ENCODE assay signal across 34 cellular contexts in the genomic region with DNA sequence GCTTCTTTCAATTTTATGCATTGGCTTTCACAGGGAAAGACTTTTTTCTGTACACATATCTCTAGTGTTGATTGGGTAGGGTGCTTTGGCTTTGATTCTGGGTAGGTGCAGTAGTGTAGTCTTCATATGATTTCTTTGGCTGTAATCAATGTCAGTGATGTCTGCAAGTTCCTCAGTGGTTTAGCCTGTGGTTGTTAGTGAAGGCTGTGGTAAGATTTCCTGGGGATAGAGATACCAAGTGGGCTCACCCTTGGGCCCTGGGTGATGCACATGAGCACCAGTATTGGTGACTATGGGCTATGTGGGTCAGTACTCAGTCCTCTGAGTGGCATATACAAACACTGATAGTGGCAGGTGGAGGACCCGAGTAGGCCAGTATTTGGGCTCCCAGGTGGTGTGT. TPM values are rescaled to one million over a fixed set of nuclear protein-coding genes. Genes with fewer than 3 reads are reported as not detected.
DNase-seq lines count a peak whose midpoint lies in the region; ATAC-seq and TF ChIP-seq lines count a peak whose summit lies in the region.
"Had no signal": no experiment of that assay in that cellular context is flagged by ENCODE, and none has a peak within 500 bp of the region (broad histone marks: within the 10 kb centered on the region; RNA-seq: fewer than 3 reads in every experiment).

No MANE protein-coding gene starts in this region.

- H3K36me3 Mint-ChIP-seq in T-helper 1 cell treated with Interleukin-12 subunit alpha and Interleukin-12 subunit beta and Interleukin-4 antibody, amounts not matched to agents 30 μg/mL and 1 μg/mL, for 36 hours (ENCODE audit: low read depth): peaks cover 86% of the 10 kb centered on the region
- H3K36me3 Mint-ChIP-seq in CD4-positive, CD25-positive, alpha-beta regulatory T cell: peaks cover 82% of the 10 kb centered on the region
- H3K36me3 Mint-ChIP-seq in activated CD4-positive, alpha-beta memory T cell treated with anti-CD3 and anti-CD28 coated beads, Interleukin-2, amount 10 ng/mL, durations not matched to agents 7 days and 5 days (ENCODE audit: low read depth): peaks cover 90% of the 10 kb centered on the region
- peaks cover 76 to 82% (median 80%) of the 10 kb centered on the region in 3 donors for H3K36me3 Mint-ChIP-seq in immature natural killer cell

- peaks cover 42% of the 10 kb centered on the region for H3K9me3 Mint-ChIP-seq in T-helper 1 cell treated with Interleukin-12 subunit alpha and Interleukin-12 subunit beta and Interleukin-4 antibody, amounts not matched to agents 30 μg/mL and 1 μg/mL, for 36 hours
- H3K9me3 Mint-ChIP-seq in CD4-positive, CD25-positive, alpha-beta regulatory T cell: peaks cover 5 to 41% (median 10%) of the 10 kb centered on the region in 7 donors
- peaks cover 45% of the 10 kb centered on the region for H3K9me3 Mint-ChIP-seq in activated CD4-positive, alpha-beta memory T cell treated with anti-CD3 and anti-CD28 coated beads, Interleukin-2, amount 10 ng/mL, durations not matched to agents 7 days and 5 days
- peaks cover 27 to 36% (median 28%) of the 10 kb centered on the region in 6 donors for H3K9me3 Mint-ChIP-seq in immature natural killer cell

- no peak for DNase-seq in T-helper 1 cell
- no peak for DNase-seq in CD4-positive, CD25-positive, alpha-beta regulatory T cell
- no peak for DNase-seq in activated CD4-positive, alpha-beta memory T cell treated with anti-CD3 and anti-CD28 coated beads, Interleukin-2, amount 10 ng/mL, durations not matched to agents 7 days and 5 days
- peak; percentile 27 to 46 (median 32) for DNase-seq in immature natural killer cell
- no peak for DNase-seq in substantia nigra (lab: John Stamatoyannopoulos, UW)
- no peak for DNase-seq in SHP77 (lab: John Stamatoyannopoulos, UW)
- DNase-seq in suprapubic skin (ENCODE audit: low spot score in 2 of 2): no peak
- DNase-seq: activated CD8-positive, alpha-beta memory T cell treated with anti-CD3 and anti-CD28 coated beads, Interleukin-2, amount 50 U/mL, for 4 hours; activated gamma-delta T cell; aorta; Calu3; DMS79; effector CD4-positive, alpha-beta T cell; GDM1; hippocampal formation; NCI-H1417 treated with DMSO at 0.1 percent for 48 hours; NCI-H226; NCI-H526 treated with DMSO at 0.1 percent for 48 hours; NK-92 treated with Interleukin-12 subunit alpha and Interleukin-12 subunit beta, amount 100 ng/mL, for 24 hours; PC-9; Right ventricle myocardium superior; sigmoid colon; stimulated activated CD4-positive, alpha-beta T cell treated with anti-CD3 and anti-CD28 coated beads, Interleukin-4, amount 100 ng/mL, for 24 hours; T-helper 9 cell; upper lobe of right lung had no signal

- H3K27ac Mint-ChIP-seq in T-helper 1 cell treated with Interleukin-12 subunit alpha and Interleukin-12 subunit beta and Interleukin-4 antibody, amounts not matched to agents 30 μg/mL and 1 μg/mL, for 36 hours: peak overlapping the region; percentile 26
- peak overlapping the region; percentile 57 to 97 (median 63) for H3K27ac Mint-ChIP-seq in CD4-positive, CD25-positive, alpha-beta regulatory T cell
- peak overlapping the region; percentile 58 for H3K27ac Mint-ChIP-seq in activated CD4-positive, alpha-beta memory T cell treated with anti-CD3 and anti-CD28 coated beads, Interleukin-2, amount 10 ng/mL, durations not matched to agents 7 days and 5 days
- H3K27ac Mint-ChIP-seq in immature natural killer cell: peak overlapping the region; percentile 38 to 88 (median 67)
- H3K27ac Mint-ChIP-seq: nephron had no signal

- ATAC-seq in CD4-positive, CD25-positive, alpha-beta regulatory T cell (ENCODE audit: low read depth in 2 of 2): no peak
- ATAC-seq: upper lobe of right lung had no signal

- TF ChIP-seq EP300 in suprapubic skin (IDR thresholded peaks at IDR 0.05): no peak

- POLR2A ChIA-PET in activated CD4-positive, alpha-beta memory T cell treated with anti-CD3 and anti-CD28 coated beads, Interleukin-2, amount 10 ng/mL, durations not matched to agents 7 days and 5 days (lab: Charles Lee): no interaction called here

- peak overlapping the region; percentile 23 for H3K4me3 ChIP-seq in CD4-positive, CD25-positive, alpha-beta regulatory T cell (ENCODE audit: low read depth, low read length)
- H3K4me3 ChIP-seq in suprapubic skin: no peak overlapping the region
- H3K4me3 ChIP-seq: BLaER1 treated with 17β-estradiol and CSF1 and Interleukin-3, amounts not matched to agents 10 nM and 100 nM; HAP-1; lung; PC-9; sigmoid colon; upper lobe of right lung had no signal

- no peaks in the 10 kb centered on the region for H3K27me3 ChIP-seq in CD4-positive, CD25-positive, alpha-beta regulatory T cell (ENCODE audit: control insufficient read depth, insufficient read depth, low read length)
- no peaks in the 10 kb centered on the region for H3K27me3 ChIP-seq in suprapubic skin
- H3K27me3 ChIP-seq: BLaER1 treated with 17β-estradiol and CSF1 and Interleukin-3, amounts not matched to agents 10 nM and 100 nM; sigmoid colon; upper lobe of right lung had no signal

- no peak for TF ChIP-seq CTCF in suprapubic skin (IDR thresholded peaks at IDR 0.05)

- peaks cover 14% of the 10 kb centered on the region for H3K4me1 ChIP-seq in CD4-positive, CD25-positive, alpha-beta regulatory T cell (ENCODE audit: control insufficient read depth, insufficient read depth, low read length, poor library complexity, severe bottlenecking)
- H3K4me1 ChIP-seq in suprapubic skin: peaks cover 15% of the 10 kb centered on the region
- H3K4me1 ChIP-seq: HAP-1, sigmoid colon, upper lobe of right lung had no signal

- H3K27ac ChIP-seq in CD4-positive, CD25-positive, alpha-beta regulatory T cell (ENCODE audit: insufficient read depth, low read length, poor library complexity, severe bottlenecking): no peak overlapping the region
- H3K27ac ChIP-seq in substantia nigra (ENCODE audit: low read depth, low read length, poor library complexity, severe bottlenecking) (no peak overlapping the region), suprapubic skin (no peak overlapping the region)
- H3K27ac ChIP-seq: 22Rv1; BLaER1 treated with 17β-estradiol and CSF1 and Interleukin-3, amounts not matched to agents 10 nM and 100 nM; epithelial cell of prostate; PC-9; sigmoid colon; upper lobe of right lung had no signal

- peak overlapping the region; percentile 43 for H3K4me3 Mint-ChIP-seq in T-helper 1 cell treated with Interleukin-12 subunit alpha and Interleukin-12 subunit beta and Interleukin-4 antibody, amounts not matched to agents 30 μg/mL and 1 μg/mL, for 36 hours
- H3K4me3 Mint-ChIP-seq in CD4-positive, CD25-positive, alpha-beta regulatory T cell: peak overlapping the region in 2 of 4 donors; percentile 9 to 62
- H3K4me3 Mint-ChIP-seq in activated CD4-positive, alpha-beta memory T cell treated with anti-CD3 and anti-CD28 coated beads, Interleukin-2, amount 10 ng/mL, durations not matched to agents 7 days and 5 days: no peak overlapping the region
- H3K4me3 Mint-ChIP-seq in immature natural killer cell: peak overlapping the region; percentile 52 to 82 (median 67)
- H3K4me3 Mint-ChIP-seq: nephron had no signal

- H3K27me3 Mint-ChIP-seq in T-helper 1 cell treated with Interleukin-12 subunit alpha and Interleukin-12 subunit beta and Interleukin-4 antibody, amounts not matched to agents 30 μg/mL and 1 μg/mL, for 36 hours (ENCODE audit: low read depth): no peaks in the 10 kb centered on the region
- H3K27me3 Mint-ChIP-seq in CD4-positive, CD25-positive, alpha-beta regulatory T cell: no peaks in the 10 kb centered on the region
- no peaks in the 10 kb centered on the region for H3K27me3 Mint-ChIP-seq in activated CD4-positive, alpha-beta memory T cell treated with anti-CD3 and anti-CD28 coated beads, Interleukin-2, amount 10 ng/mL, durations not matched to agents 7 days and 5 days
- H3K27me3 Mint-ChIP-seq in immature natural killer cell (ENCODE audit: low read depth in 3 of 3): peaks cover 0 to 3% (median 0%) of the 10 kb centered on the region in 3 donors

- peaks cover 26 to 34% of the 10 kb centered on the region in 2 experiments for H3K9me3 ChIP-seq in CD4-positive, CD25-positive, alpha-beta regulatory T cell (ENCODE audit: control insufficient read depth in 2 of 2, low read length in 2 of 2)
- H3K9me3 ChIP-seq in suprapubic skin: peaks cover 16% of the 10 kb centered on the region
- H3K9me3 ChIP-seq: HAP-1 had no signal

- TF ChIP-seq POLR2A in suprapubic skin (IDR thresholded peaks at IDR 0.05): no peak

- CTCF ChIA-PET in activated CD4-positive, alpha-beta memory T cell treated with anti-CD3 and anti-CD28 coated beads, Interleukin-2, amount 10 ng/mL, durations not matched to agents 7 days and 5 days (lab: Charles Lee): no interaction called here

- H3K4me1 Mint-ChIP-seq in T-helper 1 cell treated with Interleukin-12 subunit alpha and Interleukin-12 subunit beta and Interleukin-4 antibody, amounts not matched to agents 30 μg/mL and 1 μg/mL, for 36 hours (ENCODE audit: low read depth): peaks cover 65% of the 10 kb centered on the region
- H3K4me1 Mint-ChIP-seq in CD4-positive, CD25-positive, alpha-beta regulatory T cell: peaks cover 30 to 78% (median 41%) of the 10 kb centered on the region in 4 donors
- H3K4me1 Mint-ChIP-seq in activated CD4-positive, alpha-beta memory T cell treated with anti-CD3 and anti-CD28 coated beads, Interleukin-2, amount 10 ng/mL, durations not matched to agents 7 days and 5 days: peaks cover 62% of the 10 kb centered on the region
- H3K4me1 Mint-ChIP-seq in immature natural killer cell: peaks cover 73 to 89% of the 10 kb centered on the region in 2 donors
- H3K4me1 Mint-ChIP-seq: nephron had no signal

- no CpG with 5 or more reads among the region's 1 CpG for WGBS in suprapubic skin

- H3K36me3 ChIP-seq in CD4-positive, CD25-positive, alpha-beta regulatory T cell (ENCODE audit: control insufficient read depth, insufficient read depth, low read length): peaks cover 55% of the 10 kb centered on the region
- H3K36me3 ChIP-seq in suprapubic skin: no peaks in the 10 kb centered on the region
- H3K36me3 ChIP-seq: HAP-1, sigmoid colon had no signal

RNA-seq across cellular contexts. Expression of gene GIMAP8, which starts 13.0 kb away (rescaled TPM):
- 8.0 TPM for total RNA-seq in CD4-positive, CD25-positive, alpha-beta regulatory T cell
- 10 to 100 TPM; 11.3 to 30.8 (median 18.4) TPM for polyA plus RNA-seq in CD4-positive, CD25-positive, alpha-beta regulatory T cell
- 10 to 100 TPM; 25.1 to 26.4 TPM for total RNA-seq in activated CD4-positive, alpha-beta memory T cell treated with anti-CD3 and anti-CD28 coated beads, Interleukin-2, amount 10 ng/mL, durations not matched to agents 7 days and 5 days
- polyA plus RNA-seq in immature natural killer cell: 10 to 100 TPM in 1 of 3 donors, 1 to 10 TPM in 2; 2.6 to 25.1 (median 5.0) TPM
- 1 to 10 TPM; 1.5 to 5.6 (median 3.2) TPM for total RNA-seq in suprapubic skin
- total RNA-seq: Calu3, LHCN-M2, PC-9 had no signal

RNA-seq across cellular contexts. Expression of gene GIMAP7, which starts 51.2 kb away (rescaled TPM):
- total RNA-seq in CD4-positive, CD25-positive, alpha-beta regulatory T cell: 64.2 TPM
- polyA plus RNA-seq in CD4-positive, CD25-positive, alpha-beta regulatory T cell: 1,000 to 10,000 TPM in 1 of 4 donors, 100 to 1,000 TPM in 3; 519 to 1,084 (median 836) TPM
- 100 to 1,000 TPM; 169 to 171 TPM for total RNA-seq in activated CD4-positive, alpha-beta memory T cell treated with anti-CD3 and anti-CD28 coated beads, Interleukin-2, amount 10 ng/mL, durations not matched to agents 7 days and 5 days
- 100 to 1,000 TPM; 285 to 709 (median 555) TPM for polyA plus RNA-seq in immature natural killer cell
- total RNA-seq in suprapubic skin: 10 to 100 TPM in 1 of 4 donors, 1 to 10 TPM in 3; 1.4 to 10.8 (median 4.9) TPM
- total RNA-seq: bronchial epithelial cell, Calu3, LHCN-M2, PC-9 had no signal

Comparison
In these comparisons a context has a peak if more than half of its experiments do, and no peak if none do; other contexts are left out.
1. DNase-seq: peak in immature natural killer cell (3 of 3); none in T-helper 1 cell (0 of 5), CD4-positive, CD25-positive, alpha-beta regulatory T cell (0 of 3), activated CD4-positive, alpha-beta memory T cell treated with anti-CD3 and anti-CD28 coated beads, Interleukin-2, amount 10 ng/mL, durations not matched to agents 7 days and 5 days (single experiment), substantia nigra (0 of 49), SHP77 (0 of 2) and suprapubic skin (0 of 2).
2. Peak in every context shown above with its lines, with median percentiles within 50 percentile points of each other: H3K27ac Mint-ChIP-seq.